Comparison of ENCODE assay signal across 8 cellular contexts in the genomic region with DNA sequence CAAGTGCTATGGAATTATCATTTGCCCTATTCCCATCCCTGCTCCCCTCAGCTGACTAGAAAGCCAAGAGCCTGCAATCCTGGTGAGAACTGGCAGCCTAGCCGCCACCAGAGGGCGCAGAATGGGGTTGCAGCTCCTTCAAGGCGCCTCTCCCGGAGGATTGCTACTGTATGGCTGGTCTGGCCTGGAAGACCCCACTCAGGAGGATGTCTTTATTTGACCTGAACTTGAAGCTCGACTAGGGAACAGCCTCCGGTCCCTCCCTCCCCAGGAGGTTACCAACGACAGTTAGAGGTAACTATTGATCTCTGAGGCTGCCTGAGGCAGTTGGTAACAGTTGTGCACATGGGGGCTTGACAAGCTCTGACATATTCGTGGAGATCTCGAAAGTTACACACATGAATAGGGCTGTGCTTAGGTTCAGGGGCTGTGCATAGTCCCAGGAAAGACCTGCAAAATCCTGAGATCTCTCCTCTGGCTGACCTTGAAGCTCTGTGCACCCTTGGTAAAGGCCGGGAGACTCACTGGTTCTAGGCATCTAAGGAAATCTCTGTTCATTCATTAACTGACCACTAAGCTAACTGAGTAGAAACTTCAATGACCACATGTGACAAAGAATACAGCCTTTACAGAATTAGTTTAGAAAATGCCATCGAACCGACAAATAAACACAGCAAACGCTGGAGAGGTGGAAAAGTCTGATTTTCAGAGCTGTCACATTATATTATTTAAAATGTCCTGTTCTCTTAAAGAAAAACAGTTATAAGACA.
DNase-seq lines count a peak whose midpoint lies in the region; ATAC-seq and TF ChIP-seq lines count a peak whose summit lies in the region.

No MANE protein-coding gene starts in this region.

- H3K27me3 ChIP-seq in left lung: no peaks in the 10 kb centered on the region

- H3K27me3 Mint-ChIP-seq in chondrocyte (ENCODE audit: low read depth): no peaks in the 10 kb centered on the region

- H3K4me3 Mint-ChIP-seq in chondrocyte (ENCODE audit: unreplicated experiment): no peak overlapping the region

- H3K4me1 Mint-ChIP-seq in chondrocyte (ENCODE audit: low read depth): peaks cover 33% of the 10 kb centered on the region

- H3K9me3 Mint-ChIP-seq in chondrocyte (ENCODE audit: low read depth): peaks cover 4% of the 10 kb centered on the region

- TF ChIP-seq CTCF in GM13976 (IDR thresholded peaks at IDR 0.05; ENCODE audit: borderline replicate concordance, control extremely low read depth, extremely low read depth, insufficient read depth, missing control alignments): peak; percentile 95
- peak; percentile 88 for TF ChIP-seq CTCF in chondrocyte (IDR thresholded peaks at IDR 0.05)
- TF ChIP-seq CTCF in left lung (IDR thresholded peaks at IDR 0.05): peak; percentile 83 to 85

- intact Hi-C loops in left lung (cut with DNase I): loop anchor here in 1 of 2 donors (10.0 kb wide), 2 partner anchors 63 to 153 kb away; a partner anchor contains a TSS

- DNase-seq in A172 (ENCODE audit: low spot score): peak; percentile 72
- peak; percentile 51 for DNase-seq in GM13976 (ENCODE audit: low spot score)
- peak; percentile 56 for DNase-seq in NCI-H1694 (lab: John Stamatoyannopoulos, UW)
- DNase-seq in activated CD4-positive, CD25-positive, alpha-beta regulatory T cell treated with anti-CD3 and anti-CD28 coated beads, Interleukin-2, amount 50 U/mL, for 72 hours: peak; percentile 66
- no peak for DNase-seq in chondrocyte (ENCODE audit: low spot score)
- peak; percentile 69 to 89 for DNase-seq in left lung
- peak in 2 of 3 donors; percentile 10 to 56 for DNase-seq in stimulated activated CD4-positive, alpha-beta T cell treated with anti-CD3 and anti-CD28 coated beads, TNF-alpha, amount 100 ng/mL, for 1 hour (ENCODE audit: low read depth in 3 of 3, low spot score in 1 of 3)

- no peak overlapping the region for H3K4me3 ChIP-seq in left lung

- in situ Hi-C loops in GM13976 (cut with MboI; ENCODE audit: low sequenced_read_pairs, unreplicated experiment): loop anchor here (25.0 kb wide), 1 partner anchor 295 kb away; no protein-coding TSS in a partner anchor

- H3K36me3 Mint-ChIP-seq in chondrocyte (ENCODE audit: low read depth): peaks cover 7% of the 10 kb centered on the region

- no peak overlapping the region for H3K27ac ChIP-seq in left lung

- peaks cover 0 to 8% of the 10 kb centered on the region in 2 donors for H3K4me1 ChIP-seq in left lung

- H3K36me3 ChIP-seq in left lung: no peaks in the 10 kb centered on the region

- H3K9me3 ChIP-seq in left lung: no peaks in the 10 kb centered on the region

- peak overlapping the region; percentile 42 for H3K27ac Mint-ChIP-seq in chondrocyte (ENCODE audit: unreplicated experiment)

- ATAC-seq in HG02852 (IDR thresholded peaks at IDR 0.05; ENCODE audit: unreplicated experiment): peak; percentile 96
- ATAC-seq in left lung: peak; percentile 97
